In the genomic region with DNA sequence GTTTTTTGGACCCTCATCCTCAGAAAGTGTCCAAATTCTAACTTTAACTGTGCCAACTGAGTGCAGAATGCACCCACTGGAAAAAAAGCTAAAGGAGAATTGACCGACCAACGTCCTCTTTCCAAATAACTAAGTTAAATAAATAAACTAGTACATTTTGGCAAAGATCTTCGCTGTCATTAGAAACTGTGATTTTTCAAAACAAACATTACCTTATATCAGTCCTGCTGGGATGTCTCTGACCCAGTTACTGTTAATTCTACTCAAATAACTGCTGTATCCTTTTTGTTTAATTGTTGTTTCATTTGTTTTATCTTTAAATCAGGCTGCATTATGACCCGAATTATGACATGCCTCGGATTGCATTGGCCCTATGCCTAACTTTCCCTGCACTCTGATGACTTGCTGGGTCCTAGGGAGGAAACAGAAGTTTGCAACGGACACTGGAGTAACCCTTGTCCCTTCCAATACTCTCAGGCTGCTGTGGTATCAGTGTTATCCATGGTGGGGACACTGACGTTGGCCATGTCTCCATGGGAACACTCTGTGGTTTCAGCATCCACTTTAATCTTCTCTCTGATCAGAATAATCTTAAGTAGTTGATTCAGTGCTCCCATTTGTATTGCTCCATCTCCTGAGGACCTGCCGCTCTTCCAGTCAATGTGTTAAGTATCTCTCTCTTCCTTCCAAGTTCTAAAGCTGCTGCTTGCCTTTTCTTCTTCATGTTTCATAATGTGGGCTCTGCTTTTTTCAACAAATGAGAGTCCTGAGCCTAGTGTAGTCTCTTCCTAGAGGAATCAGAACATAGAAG, we compare ENCODE assay signal across 3 cellular contexts.
TF ChIP-seq lines count a peak whose summit lies in the region.

No MANE protein-coding gene starts in this region.

TF ChIP-seq in liver, 16 proteins besides CTCF, POLR2A, EP300 and RAD21:
- TF ChIP-seq RXRA (IDR thresholded peaks at IDR 0.05) (peak; percentile 19 to 20), TAF1 (conservative IDR thresholded peaks at IDR 0.05) (no peak)

TF ChIP-seq in HepG2, 621 proteins besides CTCF, POLR2A, EP300 and RAD21:
- TF ChIP-seq GATA4 (IDR thresholded peaks at IDR 0.05; ENCODE audit: borderline replicate concordance, low read depth): no peak
- no peak for TF ChIP-seq ZNF816 (CRISPR knock-in tag; IDR thresholded peaks at IDR 0.05; ENCODE audit: borderline replicate concordance)
- no peak for TF ChIP-seq DPF2 (CRISPR knock-in tag; IDR thresholded peaks at IDR 0.05; ENCODE audit: borderline replicate concordance, low read depth)
- TF ChIP-seq, protein P1, sequence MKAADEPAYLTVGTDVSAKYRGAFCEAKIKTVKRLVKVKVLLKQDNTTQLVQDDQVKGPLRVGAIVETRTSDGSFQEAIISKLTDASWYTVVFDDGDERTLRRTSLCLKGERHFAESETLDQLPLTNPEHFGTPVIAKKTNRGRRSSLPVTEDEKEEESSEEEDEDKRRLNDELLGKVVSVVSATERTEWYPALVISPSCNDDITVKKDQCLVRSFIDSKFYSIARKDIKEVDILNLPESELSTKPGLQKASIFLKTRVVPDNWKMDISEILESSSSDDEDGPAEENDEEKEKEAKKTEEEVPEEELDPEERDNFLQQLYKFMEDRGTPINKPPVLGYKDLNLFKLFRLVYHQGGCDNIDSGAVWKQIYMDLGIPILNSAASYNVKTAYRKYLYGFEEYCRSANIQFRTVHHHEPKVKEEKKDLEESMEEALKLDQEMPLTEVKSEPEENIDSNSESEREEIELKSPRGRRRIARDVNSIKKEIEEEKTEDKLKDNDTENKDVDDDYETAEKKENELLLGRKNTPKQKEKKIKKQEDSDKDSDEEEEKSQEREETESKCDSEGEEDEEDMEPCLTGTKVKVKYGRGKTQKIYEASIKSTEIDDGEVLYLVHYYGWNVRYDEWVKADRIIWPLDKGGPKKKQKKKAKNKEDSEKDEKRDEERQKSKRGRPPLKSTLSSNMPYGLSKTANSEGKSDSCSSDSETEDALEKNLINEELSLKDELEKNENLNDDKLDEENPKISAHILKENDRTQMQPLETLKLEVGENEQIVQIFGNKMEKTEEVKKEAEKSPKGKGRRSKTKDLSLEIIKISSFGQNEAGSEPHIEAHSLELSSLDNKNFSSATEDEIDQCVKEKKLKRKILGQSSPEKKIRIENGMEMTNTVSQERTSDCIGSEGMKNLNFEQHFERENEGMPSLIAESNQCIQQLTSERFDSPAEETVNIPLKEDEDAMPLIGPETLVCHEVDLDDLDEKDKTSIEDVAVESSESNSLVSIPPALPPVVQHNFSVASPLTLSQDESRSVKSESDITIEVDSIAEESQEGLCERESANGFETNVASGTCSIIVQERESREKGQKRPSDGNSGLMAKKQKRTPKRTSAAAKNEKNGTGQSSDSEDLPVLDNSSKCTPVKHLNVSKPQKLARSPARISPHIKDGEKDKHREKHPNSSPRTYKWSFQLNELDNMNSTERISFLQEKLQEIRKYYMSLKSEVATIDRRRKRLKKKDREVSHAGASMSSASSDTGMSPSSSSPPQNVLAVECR (CRISPR knock-in tag; IDR thresholded peaks at IDR 0.05; ENCODE audit: borderline replicate concordance): no peak

TF ChIP-seq in HCT116, 20 proteins besides CTCF, POLR2A, EP300 and RAD21:
- TF ChIP-seq TCF7L2 (IDR thresholded peaks at IDR 0.05; ENCODE audit: borderline replicate concordance, extremely low read depth, insufficient read depth, insufficient read length) (no peak), ZFX (IDR thresholded peaks at IDR 0.05) (no peak), SRF (IDR thresholded peaks at IDR 0.05; ENCODE audit: low read depth) (no peak)
